ENCODE assay signal across 8 cellular contexts in genomic region chr14:54776361-54777001, GRCh38.
A peak's percentile ranks its signal among the peaks of the same experiment; 100 is the strongest.
DNase-seq lines count a peak whose midpoint lies in the region; ATAC-seq and TF ChIP-seq lines count a peak whose summit lies in the region.

No MANE protein-coding gene starts in this region.

- peaks cover 48 to 61% of the 10 kb centered on the region in 2 experiments for H3K36me3 ChIP-seq in mesenchymal stem cell (ENCODE audit: control insufficient read depth in 1 of 2, insufficient read depth in 2 of 2, low read depth in 1 of 2, low read length in 2 of 2)
- H3K36me3 ChIP-seq in transverse colon = no peaks in the 10 kb centered on the region

- intact Hi-C loops in transverse colon (cut with DNase I; ENCODE audit: low total_unique reads) = no loop called here

- TF ChIP-seq EP300 in transverse colon (IDR thresholded peaks at IDR 0.05; ENCODE audit: low read depth) = no peak

- H4K8ac ChIP-seq in mesenchymal stem cell (ENCODE audit: low read length) = no peak overlapping the region

- TF ChIP-seq POLR2A in transverse colon (IDR thresholded peaks at IDR 0.05) = no peak

- TF ChIP-seq CTCF in transverse colon (IDR thresholded peaks at IDR 0.05) = no peak

- no peak overlapping the region for H2BK5ac ChIP-seq in mesenchymal stem cell (ENCODE audit: low read depth, low read length, poor library complexity, severe bottlenecking)

- no peak overlapping the region for H3K18ac ChIP-seq in mesenchymal stem cell (ENCODE audit: low read depth in 1 of 2, low read length in 2 of 2)

- no peak overlapping the region for H4K91ac ChIP-seq in mesenchymal stem cell (ENCODE audit: low read length)

- H2AK5ac ChIP-seq in mesenchymal stem cell (ENCODE audit: low read length, severe bottlenecking) = no peak overlapping the region

- in situ Hi-C loops in transverse colon (cut with MboI; ENCODE audit: low pct_ligation_motif_present in 1 of 4, low pct_unique_long_range_greater_than_20kb in 1 of 4, low sequenced_read_pairs in 3 of 4) = loop anchor here (10.0 kb wide), 3 partner anchors 132 to 222 kb away; no protein-coding TSS in a partner anchor

- peak overlapping the region in 1 of 2 donors; percentile 27 for H3K27ac Mint-ChIP-seq in T-cell

- no peak overlapping the region for H3K4me2 ChIP-seq in mesenchymal stem cell (ENCODE audit: low read length, poor library complexity, severe bottlenecking)

- no peak overlapping the region for H2AFZ ChIP-seq in mesenchymal stem cell (ENCODE audit: low read depth, low read length)

- H3K9me3 ChIP-seq in mesenchymal stem cell (ENCODE audit: control insufficient read depth, low read length) = no peaks in the 10 kb centered on the region
- no peaks in the 10 kb centered on the region for H3K9me3 ChIP-seq in transverse colon

- no peak overlapping the region for H2BK12ac ChIP-seq in mesenchymal stem cell (ENCODE audit: low read length in 2 of 2)

- peak overlapping the region; percentile 20 for H3K9ac ChIP-seq in mesenchymal stem cell (ENCODE audit: low read length)

- no peak overlapping the region for H2BK120ac ChIP-seq in mesenchymal stem cell (ENCODE audit: low read depth, low read length)

- no peaks in the 10 kb centered on the region for H3K36me3 Mint-ChIP-seq in T-cell

- no peak overlapping the region for H2BK15ac ChIP-seq in mesenchymal stem cell (ENCODE audit: low read depth, poor library complexity, severe bottlenecking)

- peaks cover 2 to 4% of the 10 kb centered on the region in 2 donors for H3K27me3 Mint-ChIP-seq in T-cell

- peak overlapping the region in 2 of 3 donors; percentile 31 to 42 for H3K4me3 Mint-ChIP-seq in T-cell

- ATAC-seq in T-cell (replicated peaks in 1 of 4) (no peak), HG03571 (IDR thresholded peaks at IDR 0.05; ENCODE audit: unreplicated experiment) (no peak)

- 90% methylated on average over 12 of the region's 12 CpGs for WGBS in mesenchymal stem cell
- WGBS in transverse colon (ENCODE audit: low coverage in 1 of 2), 2 donors = 38% methylated on average over 12 of the region's 12 CpGs; no CpG with 5 or more reads in 1 of the 2 donors

- DNase-seq in AG08395 (ENCODE audit: low spot score) = peak; percentile 71
- DNase-seq in GOT3 (lab: John Stamatoyannopoulos, UW) = peak; percentile 2
- DNase-seq in T-cell = peak in 30 of 34 experiments; percentile 9 to 58 (median 36)
- peak; percentile 22 for DNase-seq in amniotic epithelial cell (ENCODE audit: low read depth)
- peak; percentile 27 for DNase-seq in mesenchymal stem cell
- peak; percentile 48 for DNase-seq in transverse colon
- DNase-seq in NCI-H187 treated with DMSO at 0.1 percent for 48 hours (lab: John Stamatoyannopoulos, UW) = no peak

- POLR2A ChIA-PET in T-cell (lab: Charles Lee) = interaction anchor here (0.5 to 0.7 kb wide), 4 partner anchors 19 to 290 kb away, joined by 3 to 8 read pairs (median 3); no protein-coding TSS in a partner anchor

- no peaks in the 10 kb centered on the region for H3K9me3 Mint-ChIP-seq in T-cell

- no peak overlapping the region for H3K4ac ChIP-seq in mesenchymal stem cell (ENCODE audit: low read depth in 1 of 2, low read length in 2 of 2)

- no peaks in the 10 kb centered on the region for H3K27me3 ChIP-seq in mesenchymal stem cell (ENCODE audit: control insufficient read depth in 1 of 2, insufficient read depth in 1 of 2, low read length in 2 of 2)
- H3K27me3 ChIP-seq in transverse colon = no peaks in the 10 kb centered on the region

- H3K27ac ChIP-seq in mesenchymal stem cell (ENCODE audit: low read length, poor library complexity, severe bottlenecking) = no peak overlapping the region
- peak overlapping the region in 2 of 4 donors; percentile 4 to 32 for H3K27ac ChIP-seq in transverse colon

- H3K4me1 Mint-ChIP-seq in T-cell = peaks cover 29 to 33% (median 31%) of the 10 kb centered on the region in 3 donors

- CTCF ChIA-PET in T-cell (lab: Charles Lee) = interaction anchor here (0.6 to 5.3 kb wide), 8 partner anchors 20 to 1856 kb away, joined by 3 to 97 read pairs (median 6); partner anchors contain the start of gene SAMD4A (in 1 of the 2)

- peaks cover 14% of the 10 kb centered on the region for H3K79me1 ChIP-seq in mesenchymal stem cell (replicated peaks; ENCODE audit: low read length, poor library complexity, severe bottlenecking)

- H3K14ac ChIP-seq in mesenchymal stem cell (ENCODE audit: low read length in 2 of 2) = no peak overlapping the region

- no peak overlapping the region for H3K4me3 ChIP-seq in mesenchymal stem cell (ENCODE audit: insufficient read depth in 1 of 2, low read depth in 1 of 2, low read length in 2 of 2)
- no peak overlapping the region for H3K4me3 ChIP-seq in transverse colon

- H3K4me1 ChIP-seq in mesenchymal stem cell (ENCODE audit: control insufficient read depth, insufficient read depth, low read depth, low read length) = peaks cover 13% of the 10 kb centered on the region
- peaks cover 7 to 30% (median 23%) of the 10 kb centered on the region in 4 donors for H3K4me1 ChIP-seq in transverse colon

- H3K23ac ChIP-seq in mesenchymal stem cell (ENCODE audit: low read length in 2 of 2) = no peak overlapping the region
